29 cellular contexts compared by ENCODE assay signal in the genomic region with DNA sequence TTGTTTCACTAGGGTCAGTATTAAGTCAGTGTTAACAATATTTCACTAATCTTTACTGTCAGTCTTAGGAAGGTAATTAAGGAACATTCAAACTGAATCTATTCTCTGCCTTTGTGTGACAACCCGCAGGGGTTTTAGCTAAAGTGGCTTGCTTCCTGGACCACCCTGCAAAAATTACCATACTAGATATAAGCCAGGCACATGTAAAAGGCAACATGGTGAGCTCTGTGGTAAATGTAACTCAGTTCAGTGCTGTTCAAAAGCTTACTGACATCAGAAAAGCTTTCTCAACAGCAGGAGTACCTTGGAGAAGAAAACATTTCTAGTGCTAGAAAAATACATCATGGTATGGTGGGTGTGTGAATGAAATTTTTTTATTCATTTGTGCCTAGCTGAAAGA.
DNase-seq lines count a peak whose midpoint lies in the region; ATAC-seq, FAIRE-seq and TF ChIP-seq lines count a peak whose summit lies in the region.
"Had no signal": no experiment of that assay in that cellular context is flagged by ENCODE, and none has a peak within 500 bp of the region (broad histone marks: within the 10 kb centered on the region; RNA-seq: fewer than 3 reads in every experiment).

No MANE protein-coding gene starts in this region.

- H2BK5ac ChIP-seq in mesendoderm (ENCODE audit: low read length): no peak overlapping the region

- no peak overlapping the region for H3K18ac ChIP-seq in mesendoderm (ENCODE audit: low read length)

- no peaks in the 10 kb centered on the region for H4K20me1 ChIP-seq in astrocyte (ENCODE audit: insufficient read depth, low read length)

- H4K8ac ChIP-seq in mesendoderm (ENCODE audit: low read depth, low read length): no peak overlapping the region

- no peaks in the 10 kb centered on the region for H3K27me3 Mint-ChIP-seq in astrocyte (ENCODE audit: low read depth, unreplicated experiment)
- H3K27me3 Mint-ChIP-seq in activated T-cell treated with anti-CD3 and anti-CD28 coated beads, Interleukin-2, amount 50 U/mL, for 4 hours (ENCODE audit: low read depth): no peaks in the 10 kb centered on the region
- no peaks in the 10 kb centered on the region for H3K27me3 Mint-ChIP-seq in activated naive CD4-positive, alpha-beta T cell treated with anti-CD3 and anti-CD28 coated beads, Interleukin-2, amount 10 ng/mL, durations not matched to agents 7 days and 5 days
- H3K27me3 Mint-ChIP-seq: dendritic cell treated with granulocyte-macrophage colony-stimulating factor and Interleukin-4, amounts not matched to agents 40 ng/mL and 50 ng/mL, for 4 days; natural killer cell treated with Interleukin-12 subunit alpha and Interleukin-12 subunit beta and Interleukin-15 and Interleukin-18, amount 100 ng/mL, for 72 hours; stimulated activated naive CD8-positive, alpha-beta T cell treated with anti-CD3 and anti-CD28 coated beads, Interleukin-15, amount 100 ng/mL, for 72 hours had no signal

- H3K9me3 ChIP-seq in HUES64 (ENCODE audit: insufficient read depth, low read depth, low read length): peaks cover 3% of the 10 kb centered on the region
- no peaks in the 10 kb centered on the region for H3K9me3 ChIP-seq in astrocyte (ENCODE audit: insufficient read depth, low read depth, low read length)
- H3K9me3 ChIP-seq: vagina had no signal

- no peak overlapping the region for H2BK15ac ChIP-seq in mesendoderm (replicated peaks; ENCODE audit: low read depth)

- ATAC-seq in activated T-cell treated with anti-CD3 and anti-CD28 coated beads, Interleukin-2, amount 50 U/mL, for 4 hours: no peak
- ATAC-seq: activated CD4-positive, CD25-positive, alpha-beta regulatory T cell treated with anti-CD3 and anti-CD28 coated beads, Interleukin-2, amount 50 U/mL, for 24 hours; esophagus mucosa; HepG2; natural killer cell treated with Interleukin-12 subunit alpha and Interleukin-12 subunit beta and Interleukin-15 and Interleukin-18, amount 100 ng/mL, for 72 hours; sciatic nerve; stimulated activated naive CD8-positive, alpha-beta T cell treated with anti-CD3 and anti-CD28 coated beads, Interleukin-15, amount 100 ng/mL, for 72 hours had no signal

- H3K79me2 ChIP-seq in astrocyte (ENCODE audit: insufficient read depth, low read length): no peaks in the 10 kb centered on the region
- no peaks in the 10 kb centered on the region for H3K79me2 ChIP-seq in mesendoderm (ENCODE audit: control insufficient read depth, insufficient read depth, low read length)

- H2AFZ ChIP-seq in astrocyte (ENCODE audit: low read depth, low read length): no peak overlapping the region

- CTCF ChIA-PET in activated naive CD4-positive, alpha-beta T cell treated with anti-CD3 and anti-CD28 coated beads, Interleukin-2, amount 10 ng/mL, durations not matched to agents 7 days and 5 days (lab: Charles Lee): no interaction called here

- no peaks in the 10 kb centered on the region for H3K27me3 ChIP-seq in HUES64 (ENCODE audit: insufficient read depth, low read length)
- no peaks in the 10 kb centered on the region for H3K27me3 ChIP-seq in astrocyte (ENCODE audit: insufficient read depth, low read length)
- H3K27me3 ChIP-seq in mesendoderm (ENCODE audit: insufficient read depth, low read length, poor library complexity): no peaks in the 10 kb centered on the region
- H3K27me3 ChIP-seq: vagina had no signal

- peak overlapping the region; percentile 76 for H3K27ac ChIP-seq in HUES64 (ENCODE audit: low read depth, low read length)
- H3K27ac ChIP-seq in astrocyte (ENCODE audit: low read depth, low read length): no peak overlapping the region
- no peak overlapping the region for H3K27ac ChIP-seq in mesendoderm (ENCODE audit: low read depth, low read length)
- H3K27ac ChIP-seq: vagina had no signal

- H3K36me3 ChIP-seq in HUES64 (ENCODE audit: insufficient read depth, low read length) (no peaks in the 10 kb centered on the region; the same call in 1 of the 2 replicates), astrocyte (ENCODE audit: insufficient read depth, low read length) (no peaks in the 10 kb centered on the region), mesendoderm (ENCODE audit: control insufficient read depth, insufficient read depth, low read length) (no peaks in the 10 kb centered on the region)
- H3K36me3 ChIP-seq: HAP-1, vagina had no signal

- peaks cover 13% of the 10 kb centered on the region for H3K9me3 Mint-ChIP-seq in astrocyte (ENCODE audit: unreplicated experiment)
- H3K9me3 Mint-ChIP-seq in activated T-cell treated with anti-CD3 and anti-CD28 coated beads, Interleukin-2, amount 50 U/mL, for 4 hours: peaks cover 10% of the 10 kb centered on the region
- H3K9me3 Mint-ChIP-seq in activated naive CD4-positive, alpha-beta T cell treated with anti-CD3 and anti-CD28 coated beads, Interleukin-2, amount 10 ng/mL, durations not matched to agents 7 days and 5 days: no peaks in the 10 kb centered on the region

- H3K4me3 ChIP-seq in HUES64 (ENCODE audit: low read length): no peak overlapping the region
- H3K4me3 ChIP-seq in astrocyte (ENCODE audit: insufficient read depth, low read depth, low read length): no peak overlapping the region
- no peak overlapping the region for H3K4me3 ChIP-seq in mesendoderm (ENCODE audit: low read length)
- H3K4me3 ChIP-seq: HAP-1, lung, vagina had no signal

- H3K23ac ChIP-seq in mesendoderm (ENCODE audit: low read length): no peak overlapping the region

- FAIRE-seq in astrocyte (lab: Jason Lieb, UNC): no peak
- FAIRE-seq: GM19239, HepG2 had no signal

- peaks cover 32% of the 10 kb centered on the region for H3K4me1 ChIP-seq in HUES64 (ENCODE audit: insufficient read depth, low read length)
- no peaks in the 10 kb centered on the region for H3K4me1 ChIP-seq in astrocyte (ENCODE audit: insufficient read depth, low read length)
- H3K4me1 ChIP-seq in mesendoderm (ENCODE audit: control insufficient read depth, low read depth, low read length): peaks cover 6% of the 10 kb centered on the region
- H3K4me1 ChIP-seq: HAP-1, vagina had no signal

- H3K4ac ChIP-seq in mesendoderm (ENCODE audit: low read depth, low read length): no peak overlapping the region

- no peak overlapping the region for H3K4me3 Mint-ChIP-seq in astrocyte (ENCODE audit: unreplicated experiment)
- no peak overlapping the region for H3K4me3 Mint-ChIP-seq in activated T-cell treated with anti-CD3 and anti-CD28 coated beads, Interleukin-2, amount 50 U/mL, for 4 hours
- no peak overlapping the region for H3K4me3 Mint-ChIP-seq in activated naive CD4-positive, alpha-beta T cell treated with anti-CD3 and anti-CD28 coated beads, Interleukin-2, amount 10 ng/mL, durations not matched to agents 7 days and 5 days
- H3K4me3 Mint-ChIP-seq: CD8-positive, alpha-beta memory T cell; dendritic cell treated with granulocyte-macrophage colony-stimulating factor and Interleukin-4, amounts not matched to agents 40 ng/mL and 50 ng/mL, for 4 days; natural killer cell treated with Interleukin-12 subunit alpha and Interleukin-12 subunit beta and Interleukin-15 and Interleukin-18, amount 100 ng/mL, for 72 hours; stimulated activated naive CD8-positive, alpha-beta T cell treated with anti-CD3 and anti-CD28 coated beads, Interleukin-15, amount 100 ng/mL, for 72 hours had no signal

- H3K4me1 Mint-ChIP-seq in astrocyte (ENCODE audit: low read depth, unreplicated experiment): peaks cover 8% of the 10 kb centered on the region
- no peaks in the 10 kb centered on the region for H3K4me1 Mint-ChIP-seq in activated T-cell treated with anti-CD3 and anti-CD28 coated beads, Interleukin-2, amount 50 U/mL, for 4 hours (ENCODE audit: low read depth)
- no peaks in the 10 kb centered on the region for H3K4me1 Mint-ChIP-seq in activated naive CD4-positive, alpha-beta T cell treated with anti-CD3 and anti-CD28 coated beads, Interleukin-2, amount 10 ng/mL, durations not matched to agents 7 days and 5 days
- H3K4me1 Mint-ChIP-seq: CD8-positive, alpha-beta memory T cell; stimulated activated naive CD8-positive, alpha-beta T cell treated with anti-CD3 and anti-CD28 coated beads, Interleukin-15, amount 100 ng/mL, for 72 hours had no signal

- H3K56ac ChIP-seq in mesendoderm (ENCODE audit: low read length): no peak overlapping the region

- H3K9ac ChIP-seq in HUES64 (ENCODE audit: low read depth, low read length): no peak overlapping the region; the same call in 1 of the 2 replicates
- no peak overlapping the region for H3K9ac ChIP-seq in astrocyte (ENCODE audit: low read length)
- H3K9ac ChIP-seq in mesendoderm (ENCODE audit: low read length): no peak overlapping the region

- no peak overlapping the region for H2AK5ac ChIP-seq in mesendoderm (ENCODE audit: low read length)

- H3K4me2 ChIP-seq in astrocyte (ENCODE audit: low read length): peak overlapping the region; percentile 42
- H3K4me2 ChIP-seq in mesendoderm (ENCODE audit: low read length): no peak overlapping the region

- no peak overlapping the region for H3K27ac Mint-ChIP-seq in astrocyte (ENCODE audit: unreplicated experiment)
- H3K27ac Mint-ChIP-seq in activated naive CD4-positive, alpha-beta T cell treated with anti-CD3 and anti-CD28 coated beads, Interleukin-2, amount 10 ng/mL, durations not matched to agents 7 days and 5 days: no peak overlapping the region
- H3K27ac Mint-ChIP-seq: CD8-positive, alpha-beta memory T cell; dendritic cell treated with granulocyte-macrophage colony-stimulating factor and Interleukin-4, amounts not matched to agents 40 ng/mL and 50 ng/mL, for 4 days; natural killer cell treated with Interleukin-12 subunit alpha and Interleukin-12 subunit beta and Interleukin-15 and Interleukin-18, amount 100 ng/mL, for 72 hours; stimulated activated naive CD8-positive, alpha-beta T cell treated with anti-CD3 and anti-CD28 coated beads, Interleukin-15, amount 100 ng/mL, for 72 hours had no signal

- no peaks in the 10 kb centered on the region for H3K79me1 ChIP-seq in mesendoderm (ENCODE audit: low read length)

- no peak for TF ChIP-seq CTCF in astrocyte (IDR thresholded peaks at IDR 0.05; ENCODE audit: insufficient read depth, low read depth, low read length)

- DNase-seq in astrocyte (ENCODE audit: low read depth) (no peak), mesendoderm (peak; percentile 13), retina (peak; percentile 30), hepatic stellate cell (ENCODE audit: low spot score) (no peak)
- no peak for DNase-seq in activated T-cell treated with anti-CD3 and anti-CD28 coated beads, Interleukin-2, amount 50 U/mL, for 4 hours
- no peak for DNase-seq in activated naive CD4-positive, alpha-beta T cell treated with anti-CD3 and anti-CD28 coated beads, Interleukin-2, amount 10 ng/mL, durations not matched to agents 7 days and 5 days
- DNase-seq: activated CD4-positive, alpha-beta T cell treated with anti-CD3 and anti-CD28 coated beads, Interleukin-2, amount 50 U/mL, for 48 hours; activated naive CD4-positive, alpha-beta T cell; CD8-positive, alpha-beta memory T cell; EL; glutamatergic neuron; Karpas-422; NCI-H510A; Right ventricle myocardium superior; stimulated activated CD4-positive, alpha-beta T cell treated with anti-CD3 and anti-CD28 coated beads, Interleukin-12 subunit alpha, Interleukin-12 subunit beta, amount 100 ng/mL, for 4 hours; stimulated activated CD4-positive, alpha-beta T cell treated with anti-CD3 and anti-CD28 coated beads, Interleukin-2, amount 100 ng/mL, for 48 hours; stimulated activated naive CD8-positive, alpha-beta T cell treated with anti-CD3 and anti-CD28 coated beads, Interleukin-15, amount 100 ng/mL, for 72 hours; T-helper 2 cell had no signal

- H2BK120ac ChIP-seq in mesendoderm (ENCODE audit: low read depth, low read length): no peak overlapping the region

- H3K36me3 Mint-ChIP-seq in astrocyte (ENCODE audit: low read depth, unreplicated experiment): no peaks in the 10 kb centered on the region
- H3K36me3 Mint-ChIP-seq in activated T-cell treated with anti-CD3 and anti-CD28 coated beads, Interleukin-2, amount 50 U/mL, for 4 hours (ENCODE audit: insufficient read depth): no peaks in the 10 kb centered on the region
- no peaks in the 10 kb centered on the region for H3K36me3 Mint-ChIP-seq in activated naive CD4-positive, alpha-beta T cell treated with anti-CD3 and anti-CD28 coated beads, Interleukin-2, amount 10 ng/mL, durations not matched to agents 7 days and 5 days
- H3K36me3 Mint-ChIP-seq: CD8-positive, alpha-beta memory T cell; natural killer cell treated with Interleukin-12 subunit alpha and Interleukin-12 subunit beta and Interleukin-15 and Interleukin-18, amount 100 ng/mL, for 72 hours had no signal

- WGBS in HUES64: 13% methylated on average over 1 of the region's 1 CpG
- no CpG with 5 or more reads among the region's 1 CpG for WGBS in mesendoderm (ENCODE audit: extremely low coverage, insufficient coverage, low lambda C conversion rate)

- no peak overlapping the region for H4K5ac ChIP-seq in mesendoderm (ENCODE audit: low read length)

Comparison
In these comparisons a context has a peak if more than half of its experiments do, and no peak if none do; other contexts are left out.
1. DNase-seq: peak in mesendoderm (single experiment) and retina (single experiment); none in astrocyte (single experiment), activated T-cell treated with anti-CD3 and anti-CD28 coated beads, Interleukin-2, amount 50 U/mL, for 4 hours (single experiment), activated naive CD4-positive, alpha-beta T cell treated with anti-CD3 and anti-CD28 coated beads, Interleukin-2, amount 10 ng/mL, durations not matched to agents 7 days and 5 days (single experiment) and hepatic stellate cell (single experiment).